ENCODE assay signal across 11 cellular contexts in genomic region chr11:59666969-59667368, GRCh38. TPM values are rescaled to one million over a fixed set of nuclear protein-coding genes. Genes with fewer than 3 reads are reported as not detected.
DNase-seq lines count a peak whose midpoint lies in the region; ATAC-seq and TF ChIP-seq lines count a peak whose summit lies in the region.
"Had no signal": no experiment of that assay in that cellular context is flagged by ENCODE, and none has a peak within 500 bp of the region (broad histone marks: within the 10 kb centered on the region; RNA-seq: fewer than 3 reads in every experiment).

No MANE protein-coding gene starts in this region.

- WGBS in stomach, 5 donors, result 11 to 34% (median 19%) methylated on average over 1 of the region's 1 CpG

- intact Hi-C loops in activated B cell treated with CpG ODN at 0.5 μM for 24 hours (cut with micrococcal nuclease) (loop anchor here (5.0 kb wide), 1 partner anchor 525 kb away; the partner anchor contains the start of gene FAM111A), stomach (cut with DNase I; ENCODE audit: low total_unique reads) (no loop called here), left cardiac atrium (cut with DNase I) (loop anchor here in 1 of 2 donors (10.0 kb wide), 1 partner anchor 52 kb away; the partner anchor contains the start of gene OSBP)

- H3K9me3 Mint-ChIP-seq in activated T-cell treated with anti-CD3 and anti-CD28 coated beads, Interleukin-2, amount 50 U/mL, for 4 hours, result no peaks in the 10 kb centered on the region
- H3K9me3 Mint-ChIP-seq in activated B cell treated with CpG ODN at 0.5 μM for 24 hours, result no peaks in the 10 kb centered on the region

- no peak for ATAC-seq in activated T-cell treated with anti-CD3 and anti-CD28 coated beads, Interleukin-2, amount 50 U/mL, for 4 hours
- ATAC-seq in activated B cell treated with CpG ODN at 0.5 μM for 24 hours (ENCODE audit: low read depth) (no peak), left cardiac atrium (no peak)
- ATAC-seq in activated CD4-positive, CD25-positive, alpha-beta regulatory T cell treated with anti-CD3 and anti-CD28 coated beads, Interleukin-2, amount 50 U/mL, for 24 hours, result no peak

- DNase-seq in activated T-cell treated with anti-CD3 and anti-CD28 coated beads, Interleukin-2, amount 50 U/mL, for 4 hours, result no peak
- DNase-seq in activated T-cell treated with anti-CD3 and anti-CD28 coated beads, Interleukin-2, amount 50 U/mL, for 48 hours, result no peak
- DNase-seq in activated B cell treated with CpG ODN at 0.5 μM for 24 hours (no peak), foreskin fibroblast (peak in 1 of 2 donors; percentile 30), stomach (no peak), iPS-NIHi11 (ENCODE audit: low spot score) (no peak), left cardiac atrium (no peak)
- DNase-seq: activated effector memory CD4-positive, alpha-beta T cell treated with anti-CD3 and anti-CD28 coated beads, Interleukin-2, amount 50 U/mL, for 16 hours; COR-L47; hypothalamus had no signal

- no peaks in the 10 kb centered on the region for H3K27me3 Mint-ChIP-seq in activated T-cell treated with anti-CD3 and anti-CD28 coated beads, Interleukin-2, amount 50 U/mL, for 4 hours (ENCODE audit: low read depth)
- no peaks in the 10 kb centered on the region for H3K27me3 Mint-ChIP-seq in activated B cell treated with CpG ODN at 0.5 μM for 24 hours

- H3K27ac ChIP-seq in stomach, result peak overlapping the region in 4 of 5 donors; percentile 97 to 98 (median 98)

- POLR2A ChIA-PET in activated B cell treated with CpG ODN at 0.5 μM for 24 hours (lab: Charles Lee), result no interaction called here

- H3K4me3 ChIP-seq in foreskin fibroblast (ENCODE audit: low read depth in 1 of 2, low read length in 2 of 2) (peak overlapping the region; percentile 77 to 85), stomach (peak overlapping the region in 1 of 4 donors; percentile 90)

- H3K9me3 ChIP-seq in stomach, result no peaks in the 10 kb centered on the region

- no peak for TF ChIP-seq POLR2A in stomach (IDR thresholded peaks at IDR 0.05)

- CTCF ChIA-PET in activated B cell treated with CpG ODN at 0.5 μM for 24 hours (lab: Charles Lee), result no interaction called here

- peaks cover 19 to 71% (median 40%) of the 10 kb centered on the region in 4 donors for H3K4me1 ChIP-seq in stomach

- peak overlapping the region; percentile 92 for H3K4me3 Mint-ChIP-seq in activated T-cell treated with anti-CD3 and anti-CD28 coated beads, Interleukin-2, amount 50 U/mL, for 4 hours
- H3K4me3 Mint-ChIP-seq in activated B cell treated with CpG ODN at 0.5 μM for 24 hours, result peak overlapping the region; percentile 36

- peak overlapping the region; percentile 13 for H3K27ac Mint-ChIP-seq in activated B cell treated with CpG ODN at 0.5 μM for 24 hours

- H3K27me3 ChIP-seq in stomach, result no peaks in the 10 kb centered on the region

- no peak for TF ChIP-seq EP300 in stomach (IDR thresholded peaks at IDR 0.05)

- H3K4me1 Mint-ChIP-seq in activated T-cell treated with anti-CD3 and anti-CD28 coated beads, Interleukin-2, amount 50 U/mL, for 4 hours (ENCODE audit: low read depth), result peaks cover 40% of the 10 kb centered on the region
- H3K4me1 Mint-ChIP-seq in activated B cell treated with CpG ODN at 0.5 μM for 24 hours, result peaks cover 31% of the 10 kb centered on the region

- H3K36me3 ChIP-seq in stomach, result peaks cover 5 to 48% (median 47%) of the 10 kb centered on the region in 4 donors

- TF ChIP-seq CTCF in activated B cell treated with CpG ODN at 0.5 μM for 24 hours (IDR thresholded peaks at IDR 0.05), result no peak
- no peak for TF ChIP-seq CTCF in foreskin fibroblast (IDR thresholded peaks at IDR 0.05; ENCODE audit: low read depth, low read length)
- no peak for TF ChIP-seq CTCF in stomach (IDR thresholded peaks at IDR 0.05)

- peaks cover 15% of the 10 kb centered on the region for H3K36me3 Mint-ChIP-seq in activated T-cell treated with anti-CD3 and anti-CD28 coated beads, Interleukin-2, amount 50 U/mL, for 4 hours (ENCODE audit: insufficient read depth)
- H3K36me3 Mint-ChIP-seq in activated B cell treated with CpG ODN at 0.5 μM for 24 hours (ENCODE audit: low read depth), result peaks cover 47% of the 10 kb centered on the region

RNA-seq across cellular contexts. Expression of gene PATL1, which starts 1.9 kb away (rescaled TPM):
- 10 to 100 TPM; 51.3 to 56.2 (median 52.1) TPM for total RNA-seq in activated T-cell treated with anti-CD3 and anti-CD28 coated beads, Interleukin-2, amount 50 U/mL, for 4 hours
- 42.0 and 45.1 TPM in 2 replicates for total RNA-seq in activated B cell treated with CpG ODN at 0.5 μM for 24 hours
- total RNA-seq in stomach, result 10 to 100 TPM in 3 of 5 donors, 1 to 10 TPM in 2; 7.5 to 16.7 (median 10.7) TPM
- polyA plus RNA-seq in stomach, result 10 to 100 TPM in 1 of 3 donors, 1 to 10 TPM in 2; 8.0 to 15.9 (median 9.5) TPM
- 10 to 100 TPM; 21.6 to 28.2 TPM for total RNA-seq in left cardiac atrium

RNA-seq across cellular contexts. Expression of gene OR10V1, which starts 46.7 kb away (rescaled TPM):
- total RNA-seq in activated T-cell treated with anti-CD3 and anti-CD28 coated beads, Interleukin-2, amount 50 U/mL, for 4 hours, result not detected
- total RNA-seq in activated B cell treated with CpG ODN at 0.5 μM for 24 hours (not detected in 2 replicates), stomach (not detected), left cardiac atrium (not detected)
- polyA plus RNA-seq in stomach, result not detected

RNA-seq across cellular contexts. Expression of gene OSBP, which starts 51.4 kb away (rescaled TPM):
- 10 to 100 TPM; 32.5 to 39.4 (median 35.4) TPM for total RNA-seq in activated T-cell treated with anti-CD3 and anti-CD28 coated beads, Interleukin-2, amount 50 U/mL, for 4 hours
- 34.7 and 38.0 TPM in 2 replicates for total RNA-seq in activated B cell treated with CpG ODN at 0.5 μM for 24 hours
- total RNA-seq in stomach, result 10 to 100 TPM; 27.2 to 67.9 (median 33.3) TPM
- polyA plus RNA-seq in stomach, result 10 to 100 TPM; 10.8 to 15.1 (median 14.2) TPM
- 10 to 100 TPM; 31.7 to 37.8 TPM for total RNA-seq in left cardiac atrium
